In genomic region chr19:19501798-19502197, GRCh38 we compare ENCODE assay signal across 25 cellular contexts. TPM values are rescaled to one million over a fixed set of nuclear protein-coding genes. Genes with fewer than 3 reads are reported as not detected.
DNase-seq lines count a peak whose midpoint lies in the region; ATAC-seq, FAIRE-seq and TF ChIP-seq lines count a peak whose summit lies in the region.
"Had no signal": no experiment of that assay in that cellular context is flagged by ENCODE, and none has a peak within 500 bp of the region (broad histone marks: within the 10 kb centered on the region; RNA-seq: fewer than 3 reads in every experiment).

No MANE protein-coding gene starts in this region.

- ATAC-seq in GM18505 (IDR thresholded peaks at IDR 0.05; ENCODE audit: unreplicated experiment): no peak
- ATAC-seq in left ventricle myocardium superior: no peak
- ATAC-seq: A549, HCT116 had no signal

- H3K27ac ChIP-seq in HUES6 (ENCODE audit: low read depth, low read length) (0 out of 2 replicates have a peak overlapping the region, but pooled peaks have one; percentile 28), kidney (ENCODE audit: low read depth in 2 of 2, low read length in 2 of 2) (no peak overlapping the region), spleen (no peak overlapping the region)
- H3K27ac ChIP-seq: A549; BLaER1 treated with 17β-estradiol and CSF1 and Interleukin-3, amounts not matched to agents 10 nM and 100 nM had no signal

- no peaks in the 10 kb centered on the region for H3K4me1 ChIP-seq in HUES6 (ENCODE audit: control insufficient read depth, insufficient read depth, low read length)
- no peaks in the 10 kb centered on the region for H3K4me1 ChIP-seq in kidney (ENCODE audit: control insufficient read depth in 1 of 2, insufficient read depth in 1 of 2, low read depth in 1 of 2, low read length in 2 of 2)
- peaks cover 0 to 4% (median 0%) of the 10 kb centered on the region in 6 donors for H3K4me1 ChIP-seq in spleen
- H3K4me1 ChIP-seq: A549; BE2C; BLaER1 treated with 17β-estradiol and CSF1 and Interleukin-3, amounts not matched to agents 10 nM and 100 nM had no signal

- intact Hi-C loops in kidney (cut with DNase I): no loop called here
- intact Hi-C loops in spleen (cut with DNase I; ENCODE audit: low total_unique reads): no loop called here
- intact Hi-C loops in left ventricle myocardium superior (cut with micrococcal nuclease): no loop called here

- peak; percentile 61 for DNase-seq in kidney
- peak; percentile 63 for DNase-seq in spleen
- DNase-seq in NOMO-1 treated with dmso at 0.1 percent for 144 hours (lab: John Stamatoyannopoulos, UW; ENCODE audit: unreplicated experiment): no peak
- DNase-seq in left ventricle myocardium superior: no peak
- no peak for DNase-seq in DMS153 treated with DMSO at 0.1 percent for 48 hours (lab: John Stamatoyannopoulos, UW; ENCODE audit: unreplicated experiment)
- DNase-seq: 8988T; ACHN; AML-193; BE2C; CD4-positive, alpha-beta T cell; CD8-positive, alpha-beta memory T cell; DMS 273 treated with DMSO at 0.1 percent for 48 hours; DMS53; DMS79 treated with DMSO at 0.1 percent for 48 hours; GF-D8; GOT3; H9 had no signal

- 94 to 96% (median 95%) methylated on average over 26 of the region's 26 CpGs for WGBS in spleen, 5 donors

- H3K4me3 ChIP-seq in HUES6 (ENCODE audit: low read depth, low read length) (no peak overlapping the region), kidney (ENCODE audit: low read length in 2 of 2) (no peak overlapping the region), spleen (no peak overlapping the region)
- H3K4me3 ChIP-seq: A549; BLaER1 treated with 17β-estradiol and CSF1 and Interleukin-3, amounts not matched to agents 10 nM and 100 nM had no signal

- TF ChIP-seq CTCF in kidney (IDR thresholded peaks at IDR 0.05; ENCODE audit: borderline replicate concordance, extremely low read depth, insufficient read depth) (no peak), spleen (IDR thresholded peaks at IDR 0.05 in 8 of 11, conservative IDR thresholded peaks at IDR 0.05 in 3 of 11) (no peak)

- TF ChIP-seq POLR2A in spleen (IDR thresholded peaks at IDR 0.05) (no peak), GM18505 (IDR thresholded peaks at IDR 0.05; ENCODE audit: borderline replicate concordance, extremely low read depth, insufficient read depth, insufficient read length) (no peak)

- no peak for FAIRE-seq in kidney (lab: Jason Lieb, UNC)
- FAIRE-seq: A549, D721Med, GM12891 had no signal

- H3K36me3 ChIP-seq in HUES6 (ENCODE audit: control insufficient read depth, insufficient read depth, low read length) (peaks cover 97% of the 10 kb centered on the region), kidney (ENCODE audit: control insufficient read depth in 1 of 2, insufficient read depth in 2 of 2, low read length in 2 of 2) (peaks cover 41 to 45% of the 10 kb centered on the region in 2 donors), spleen (peaks cover 3 to 100% (median 98%) of the 10 kb centered on the region in 6 donors)

- no peaks in the 10 kb centered on the region for H3K27me3 ChIP-seq in HUES6 (ENCODE audit: control insufficient read depth, insufficient read depth, low read length)
- no peaks in the 10 kb centered on the region for H3K27me3 ChIP-seq in spleen (replicated peaks in 1 of 7)
- H3K27me3 ChIP-seq: BE2C; BLaER1 treated with 17β-estradiol and CSF1 and Interleukin-3, amounts not matched to agents 10 nM and 100 nM had no signal

- H3K9me3 ChIP-seq in HUES6 (ENCODE audit: control insufficient read depth, insufficient read depth, low read depth, low read length): no peaks in the 10 kb centered on the region
- no peaks in the 10 kb centered on the region for H3K9me3 ChIP-seq in kidney (ENCODE audit: control insufficient read depth in 1 of 2, low read length in 2 of 2)
- no peaks in the 10 kb centered on the region for H3K9me3 ChIP-seq in spleen
- H3K9me3 ChIP-seq: A549; BE2C; BLaER1 treated with 17β-estradiol and CSF1 and Interleukin-3, amounts not matched to agents 10 nM and 100 nM had no signal

- H3K9ac ChIP-seq in HUES6 (ENCODE audit: low read length) (no peak overlapping the region), kidney (ENCODE audit: low read length in 2 of 2) (no peak overlapping the region)
- H3K9ac ChIP-seq: BLaER1 treated with 17β-estradiol and CSF1 and Interleukin-3, amounts not matched to agents 10 nM and 100 nM had no signal

RNA-seq across cellular contexts. Expression of gene TSSK6, which starts 13.6 kb away (rescaled TPM):
- total RNA-seq in kidney (3.7 TPM), spleen (1 to 10 TPM; 2.3 to 5.6 (median 3.7) TPM), left ventricle myocardium superior (0.67 TPM)
- polyA plus RNA-seq in kidney (ENCODE audit: insufficient read depth, low read depth, low replicate concordance) (1.4 TPM), spleen (1 to 10 TPM; 1.7 to 3.3 (median 2.4) TPM)

RNA-seq across cellular contexts. Expression of gene NDUFA13, which starts 14.2 kb away (rescaled TPM):
- 328 TPM for total RNA-seq in kidney
- polyA plus RNA-seq in kidney (ENCODE audit: insufficient read depth, low read depth, low replicate concordance): 627 TPM
- total RNA-seq in spleen: 100 to 1,000 TPM in 4 of 7 donors, 10 to 100 TPM in 3; 24.0 to 216 (median 182) TPM
- 100 to 1,000 TPM; 203 to 224 (median 204) TPM for polyA plus RNA-seq in spleen
- total RNA-seq in left ventricle myocardium superior: 1,297 TPM

RNA-seq across cellular contexts. Expression of gene YJEFN3, which starts 26.9 kb away (rescaled TPM):
- total RNA-seq in kidney: 3.7 TPM
- 3.1 TPM for polyA plus RNA-seq in kidney (ENCODE audit: insufficient read depth, low read depth, low replicate concordance)
- total RNA-seq in spleen: 1 to 10 TPM; 1.3 to 4.8 (median 3.2) TPM
- 10 to 100 TPM; 10.4 to 22.7 (median 13.0) TPM for polyA plus RNA-seq in spleen
- 9.4 TPM for total RNA-seq in left ventricle myocardium superior
- polyA plus RNA-seq: CD14-positive monocyte; CD8-positive, alpha-beta memory T cell had no signal

RNA-seq across cellular contexts. Expression of gene CILP2, which starts 36.3 kb away (rescaled TPM):
- total RNA-seq in kidney (0.41 TPM), spleen (1 to 10 TPM in 1 of 7 donors, under 1 TPM in 5, not detected in 1; 0.36 to 1.3 (median 0.61) TPM), left ventricle myocardium superior (0.50 TPM)
- polyA plus RNA-seq in kidney (ENCODE audit: insufficient read depth, low read depth, low replicate concordance) (not detected), spleen (under 1 TPM; 0.15 to 0.38 (median 0.35) TPM)
- polyA plus RNA-seq: CD14-positive monocyte had no signal

Comparison
In these comparisons a context has a peak if more than half of its experiments do, and no peak if none do; other contexts are left out.
1. DNase-seq: peak in kidney (single experiment) and spleen (single experiment); none in NOMO-1 treated with dmso at 0.1 percent for 144 hours (single experiment), left ventricle myocardium superior (single experiment) and DMS153 treated with DMSO at 0.1 percent for 48 hours (single experiment).